In the genomic region with DNA sequence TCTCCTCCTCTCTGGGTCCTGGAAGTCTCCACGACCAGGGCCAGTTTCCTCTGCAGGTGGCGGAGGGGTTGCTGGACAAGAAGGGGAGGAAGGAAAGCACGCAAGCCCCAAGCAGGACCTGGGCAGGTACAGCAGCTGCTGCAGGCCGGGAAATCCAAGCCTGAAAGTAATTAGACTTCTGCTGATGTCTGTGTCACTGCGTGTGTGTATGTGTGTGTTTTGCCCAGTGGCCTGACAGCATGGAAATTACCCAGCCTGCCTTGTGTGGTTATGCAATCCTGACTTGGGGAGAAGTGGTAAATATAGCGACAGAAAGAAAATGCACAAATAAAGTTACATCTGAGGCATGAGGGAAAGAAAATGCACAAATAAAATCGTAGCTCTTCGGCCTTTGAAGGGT, we compare ENCODE assay signal across 11 cellular contexts.
DNase-seq lines count a peak whose midpoint lies in the region; ATAC-seq and TF ChIP-seq lines count a peak whose summit lies in the region.
"Had no signal": no experiment of that assay in that cellular context is flagged by ENCODE, and none has a peak within 500 bp of the region (broad histone marks: within the 10 kb centered on the region; RNA-seq: fewer than 3 reads in every experiment).

No MANE protein-coding gene starts in this region.

- H3K9me3 ChIP-seq in GM23248 (ENCODE audit: low read depth) (no peaks in the 10 kb centered on the region), endodermal cell (ENCODE audit: control insufficient read depth, low read length) (no peaks in the 10 kb centered on the region)

- no peak overlapping the region for H3K4me3 Mint-ChIP-seq in endodermal cell

- no peaks in the 10 kb centered on the region for H3K9me2 ChIP-seq in GM23248 (ENCODE audit: insufficient read depth)

- H3K9ac ChIP-seq in GM23248 = no peak overlapping the region
- no peak overlapping the region for H3K9ac ChIP-seq in endodermal cell (ENCODE audit: extremely low read depth, low read length, poor library complexity, severe bottlenecking)

- H3K27ac ChIP-seq in GM23248 (no peak overlapping the region), endodermal cell (ENCODE audit: low read depth, low read length) (no peak overlapping the region)
- H3K27ac ChIP-seq: RWPE1 had no signal

- no peaks in the 10 kb centered on the region for H3K9me3 Mint-ChIP-seq in endodermal cell

- no peak for TF ChIP-seq CTCF in endodermal cell (conservative IDR thresholded peaks at IDR 0.05)

- DNase-seq in GM23248 = peak; percentile 24
- DNase-seq in RPMI8226 = peak; percentile 74
- DNase-seq in fibroblast of the conjunctiva (ENCODE audit: low read depth) = peak; percentile 9
- DNase-seq in occipital lobe (lab: John Stamatoyannopoulos, UW) = peak; percentile 83
- no peak for DNase-seq in HCEC 1CT
- DNase-seq in endodermal cell = no peak
- DNase-seq: activated CD8-positive, alpha-beta memory T cell treated with anti-CD3 and anti-CD28 coated beads, Interleukin-2, amount 50 U/mL, for 4 hours; islet precursor cell had no signal

- H3K27me3 ChIP-seq in GM23248 (replicated peaks; ENCODE audit: insufficient read depth) = no peaks in the 10 kb centered on the region
- no peaks in the 10 kb centered on the region for H3K27me3 ChIP-seq in endodermal cell (ENCODE audit: control insufficient read depth, insufficient read depth, low read length, poor library complexity, severe bottlenecking)

- H3K4me3 ChIP-seq in GM23248 = no peak overlapping the region
- no peak overlapping the region for H3K4me3 ChIP-seq in endodermal cell (ENCODE audit: low read length)

- no peaks in the 10 kb centered on the region for H4K20me1 ChIP-seq in GM23248 (ENCODE audit: insufficient read depth)

- H3K36me3 Mint-ChIP-seq in endodermal cell (ENCODE audit: low read depth) = peaks cover 9% of the 10 kb centered on the region

- in situ Hi-C loops in GM23248 (cut with MboI) = no loop called here

- H3K36me3 ChIP-seq in GM23248 (ENCODE audit: low read depth) (no peaks in the 10 kb centered on the region), endodermal cell (ENCODE audit: control insufficient read depth, insufficient read depth, low read length) (peaks cover 13% of the 10 kb centered on the region)

- H2AFZ ChIP-seq in GM23248 = no peak overlapping the region

- ATAC-seq in esophagus mucosa (no peak), GM18867 (IDR thresholded peaks at IDR 0.05; ENCODE audit: unreplicated experiment) (no peak)

- no peak overlapping the region for H3K27ac Mint-ChIP-seq in endodermal cell

- no peaks in the 10 kb centered on the region for H3K79me2 ChIP-seq in GM23248 (ENCODE audit: insufficient read depth)

- 55% methylated on average over 8 of the region's 8 CpGs for WGBS in GM23248 (ENCODE audit: low coverage in 1 of 2, low lambda C conversion rate in 2 of 2, missing lambda C conversion rate in 2 of 2), 2 experiments
- 90 to 93% methylated on average over 5 to 8 of the region's 8 CpGs for WGBS in endodermal cell (ENCODE audit: insufficient coverage in 1 of 2, insufficient read length in 1 of 2), 2 experiments

- no peaks in the 10 kb centered on the region for H3F3A ChIP-seq in GM23248 (ENCODE audit: insufficient read depth)

- no peaks in the 10 kb centered on the region for H3K4me1 ChIP-seq in GM23248 (ENCODE audit: insufficient read depth)
- peaks cover 3% of the 10 kb centered on the region for H3K4me1 ChIP-seq in endodermal cell (ENCODE audit: control insufficient read depth, insufficient read depth, low read length)

- peaks cover 2% of the 10 kb centered on the region for H3K4me1 Mint-ChIP-seq in endodermal cell

- H3K27me3 Mint-ChIP-seq in endodermal cell (ENCODE audit: insufficient read depth) = no peaks in the 10 kb centered on the region

- H3K4me2 ChIP-seq in GM23248 (ENCODE audit: unreplicated experiment) = no peak overlapping the region

Comparison
In these comparisons a context has a peak if more than half of its experiments do, and no peak if none do; other contexts are left out.
1. DNase-seq: peak in GM23248 (single experiment), RPMI8226 (single experiment), fibroblast of the conjunctiva (single experiment) and occipital lobe (single experiment); none in HCEC 1CT (single experiment) and endodermal cell (single experiment).